2 cellular contexts compared by ENCODE assay signal in genomic region chr22:38706101-38706884, GRCh38.
TF ChIP-seq lines count a peak whose summit lies in the region.

No MANE protein-coding gene starts in this region.

TF ChIP-seq in HEK293T, 16 proteins besides CTCF, POLR2A, EP300 and RAD21:
- TF ChIP-seq BHLHE40 (IDR thresholded peaks at IDR 0.05; ENCODE audit: borderline replicate concordance) = no peak
- TF ChIP-seq L3MBTL2 (conservative IDR thresholded peaks at IDR 0.05) = peak; percentile 64
TF ChIP-seq in HEK293T: peak in this region for 1.

TF ChIP-seq in K562, 482 proteins besides CTCF, POLR2A, EP300 and RAD21 (continues in another document):
- TF ChIP-seq ZNF24 (IDR thresholded peaks at IDR 0.05) (no peak), CHD1 (IDR thresholded peaks at IDR 0.05; ENCODE audit: low read length) (peak; percentile 8), ARID4B (CRISPR knock-in tag; IDR thresholded peaks at IDR 0.05) (peak; percentile 79), SAFB (IDR thresholded peaks at IDR 0.05; ENCODE audit: borderline replicate concordance, low read depth, low read length) (no peak), MEF2D (tag; conservative IDR thresholded peaks at IDR 0.05; ENCODE audit: low read depth) (no peak), MBD1 (CRISPR knock-in tag; IDR thresholded peaks at IDR 0.05) (no peak), MNT (conservative IDR thresholded peaks at IDR 0.05) (peak; percentile 42 to 68; a peak in 3 of 4 replicates), SMAD4 (CRISPR knock-in tag; conservative IDR thresholded peaks at IDR 0.05) (no peak), GATAD2B (IDR thresholded peaks at IDR 0.05; ENCODE audit: borderline replicate concordance) (peak; percentile 47; the same call in 1 of the 2 replicates), RBFOX2 (IDR thresholded peaks at IDR 0.05; ENCODE audit: low read depth, low read length) (peak; percentile 75), ZNF778 (CRISPR knock-in tag; IDR thresholded peaks at IDR 0.05) (no peak), ZNF592 (IDR thresholded peaks at IDR 0.05) (0 out of 2 replicates have a peak, but pooled peaks have one; percentile 17), SMARCE1 (IDR thresholded peaks at IDR 0.05) (no peak), ZFP1 (CRISPR knock-in tag; IDR thresholded peaks at IDR 0.05) (no peak), FOXK1 (CRISPR knock-in tag; IDR thresholded peaks at IDR 0.05; ENCODE audit: borderline replicate concordance) (0 out of 2 replicates have a peak, but pooled peaks have one; percentile 40), ZNF398 (CRISPR knock-in tag; IDR thresholded peaks at IDR 0.05) (no peak), ZNF274 (IDR thresholded peaks at IDR 0.05; ENCODE audit: borderline replicate concordance, low read depth, low read length) (no peak), SAP30 (IDR thresholded peaks at IDR 0.05; ENCODE audit: borderline replicate concordance, insufficient read depth, low read depth, low read length, poor library complexity, severe bottlenecking) (no peak), ZNF311 (CRISPR knock-in tag; IDR thresholded peaks at IDR 0.05) (no peak), UBTF (IDR thresholded peaks at IDR 0.05; ENCODE audit: borderline replicate concordance in 1 of 2, low read depth in 2 of 2, low read length in 2 of 2) (0 out of 4 replicates have a peak, but pooled peaks have one; percentile 4 to 40), SPI1 (IDR thresholded peaks at IDR 0.05; ENCODE audit: borderline replicate concordance, low read depth, low read length) (no peak), RB1 (IDR thresholded peaks at IDR 0.05; ENCODE audit: low read depth) (peak; percentile 54; the same call in 1 of the 2 replicates), ZNF696 (CRISPR knock-in tag; conservative IDR thresholded peaks at IDR 0.05) (no peak), POLR2B (IDR thresholded peaks at IDR 0.05; ENCODE audit: low read depth, partially characterized antibody) (no peak), EGR1 (conservative IDR thresholded peaks at IDR 0.05) (0 out of 2 replicates have a peak, but pooled peaks have one; percentile 17), ILK (tag; IDR thresholded peaks at IDR 0.05; ENCODE audit: borderline replicate concordance, low read depth) (no peak), POLR2G (IDR thresholded peaks at IDR 0.05; ENCODE audit: low read depth, low read length) (peak; percentile 57), PRPF4 (IDR thresholded peaks at IDR 0.05; ENCODE audit: insufficient read depth, low read depth, low read length, poor library complexity, severe bottlenecking) (no peak), MCM5 (IDR thresholded peaks at IDR 0.05; ENCODE audit: low read depth) (no peak), FIP1L1 (IDR thresholded peaks at IDR 0.05; ENCODE audit: low read depth, low read length, poor library complexity, severe bottlenecking) (no peak), TSC22D4 (tag; IDR thresholded peaks at IDR 0.05) (no peak)
- TF ChIP-seq, protein P1, sequence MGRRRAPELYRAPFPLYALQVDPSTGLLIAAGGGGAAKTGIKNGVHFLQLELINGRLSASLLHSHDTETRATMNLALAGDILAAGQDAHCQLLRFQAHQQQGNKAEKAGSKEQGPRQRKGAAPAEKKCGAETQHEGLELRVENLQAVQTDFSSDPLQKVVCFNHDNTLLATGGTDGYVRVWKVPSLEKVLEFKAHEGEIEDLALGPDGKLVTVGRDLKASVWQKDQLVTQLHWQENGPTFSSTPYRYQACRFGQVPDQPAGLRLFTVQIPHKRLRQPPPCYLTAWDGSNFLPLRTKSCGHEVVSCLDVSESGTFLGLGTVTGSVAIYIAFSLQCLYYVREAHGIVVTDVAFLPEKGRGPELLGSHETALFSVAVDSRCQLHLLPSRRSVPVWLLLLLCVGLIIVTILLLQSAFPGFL (CRISPR knock-in tag; IDR thresholded peaks at IDR 0.05) = no peak
- TF ChIP-seq, protein P2, sequence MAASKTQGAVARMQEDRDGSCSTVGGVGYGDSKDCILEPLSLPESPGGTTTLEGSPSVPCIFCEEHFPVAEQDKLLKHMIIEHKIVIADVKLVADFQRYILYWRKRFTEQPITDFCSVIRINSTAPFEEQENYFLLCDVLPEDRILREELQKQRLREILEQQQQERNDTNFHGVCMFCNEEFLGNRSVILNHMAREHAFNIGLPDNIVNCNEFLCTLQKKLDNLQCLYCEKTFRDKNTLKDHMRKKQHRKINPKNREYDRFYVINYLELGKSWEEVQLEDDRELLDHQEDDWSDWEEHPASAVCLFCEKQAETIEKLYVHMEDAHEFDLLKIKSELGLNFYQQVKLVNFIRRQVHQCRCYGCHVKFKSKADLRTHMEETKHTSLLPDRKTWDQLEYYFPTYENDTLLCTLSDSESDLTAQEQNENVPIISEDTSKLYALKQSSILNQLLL (CRISPR knock-in tag; IDR thresholded peaks at IDR 0.05; ENCODE audit: borderline replicate concordance) = no peak
